Comparison of ENCODE assay signal across 11 cellular contexts in genomic region chrX:72526534-72527508, GRCh38. TPM values are rescaled to one million over a fixed set of nuclear protein-coding genes. Genes with fewer than 3 reads are reported as not detected.
DNase-seq lines count a peak whose midpoint lies in the region; ATAC-seq, FAIRE-seq and TF ChIP-seq lines count a peak whose summit lies in the region.
"Had no signal": no experiment of that assay in that cellular context is flagged by ENCODE, and none has a peak within 500 bp of the region (broad histone marks: within the 10 kb centered on the region; RNA-seq: fewer than 3 reads in every experiment).

No MANE protein-coding gene starts in this region.

- DNase-seq in activated naive CD4-positive, alpha-beta T cell (lab: John Stamatoyannopoulos, UW), result no peak
- DNase-seq in NOMO-1 (lab: John Stamatoyannopoulos, UW; ENCODE audit: unreplicated experiment in 2 of 2), result peak; percentile 60 to 61
- DNase-seq in central memory CD8-positive, alpha-beta T cell (ENCODE audit: low spot score in 2 of 2), result no peak
- no peak for DNase-seq in D721Med (ENCODE audit: insufficient read length, low spot score)
- DNase-seq in occipital lobe (lab: John Stamatoyannopoulos, UW), result no peak
- no peak for DNase-seq in NCI-H2081 treated with DMSO at 0.1 percent for 48 hours (lab: John Stamatoyannopoulos, UW)
- DNase-seq in SJCRH30, result no peak
- DNase-seq: DND-41, NCI-H510A had no signal

- H3K4me3 Mint-ChIP-seq in activated naive CD4-positive, alpha-beta T cell treated with anti-CD3 and anti-CD28 coated beads, Interleukin-2, amount 50 U/mL, for 24 hours, result no peak overlapping the region
- no peak overlapping the region for H3K4me3 Mint-ChIP-seq in central memory CD8-positive, alpha-beta T cell
- H3K4me3 Mint-ChIP-seq: mesothelial cell of epicardium had no signal

- H3K36me3 ChIP-seq in SJCRH30, result no peaks in the 10 kb centered on the region; the same call in 1 of the 2 replicates

- H3K4me1 ChIP-seq in SJCRH30, result no peaks in the 10 kb centered on the region

- H3K9me3 Mint-ChIP-seq in activated naive CD4-positive, alpha-beta T cell treated with anti-CD3 and anti-CD28 coated beads, Interleukin-2, amount 50 U/mL, for 24 hours, result no peaks in the 10 kb centered on the region
- no peaks in the 10 kb centered on the region for H3K9me3 Mint-ChIP-seq in central memory CD8-positive, alpha-beta T cell

- H3K9me3 ChIP-seq in SJCRH30 (replicated peaks), result no peaks in the 10 kb centered on the region

- H3K4me1 Mint-ChIP-seq in activated naive CD4-positive, alpha-beta T cell treated with anti-CD3 and anti-CD28 coated beads, Interleukin-2, amount 50 U/mL, for 24 hours, result peaks cover 12% of the 10 kb centered on the region
- peaks cover 34% of the 10 kb centered on the region for H3K4me1 Mint-ChIP-seq in central memory CD8-positive, alpha-beta T cell
- H3K4me1 Mint-ChIP-seq: mesothelial cell of epicardium had no signal

- FAIRE-seq in D721Med (lab: Jason Lieb, UNC), result no peak

- H3K27ac ChIP-seq in SJCRH30, result no peak overlapping the region

- peak overlapping the region; percentile 4 for H3K27ac Mint-ChIP-seq in activated naive CD4-positive, alpha-beta T cell treated with anti-CD3 and anti-CD28 coated beads, Interleukin-2, amount 50 U/mL, for 24 hours
- H3K27ac Mint-ChIP-seq in central memory CD8-positive, alpha-beta T cell (ENCODE audit: low read depth), result peak overlapping the region; percentile 6
- H3K27ac Mint-ChIP-seq: mesothelial cell of epicardium had no signal

- H3K4me3 ChIP-seq in SJCRH30, result no peak overlapping the region

- peaks cover 22% of the 10 kb centered on the region for H3K36me3 Mint-ChIP-seq in activated naive CD4-positive, alpha-beta T cell treated with anti-CD3 and anti-CD28 coated beads, Interleukin-2, amount 50 U/mL, for 24 hours
- peaks cover 5% of the 10 kb centered on the region for H3K36me3 Mint-ChIP-seq in central memory CD8-positive, alpha-beta T cell (ENCODE audit: insufficient read depth)

- no peak for ATAC-seq in central memory CD8-positive, alpha-beta T cell (replicated peaks; ENCODE audit: extremely low read depth, poor library complexity, severe bottlenecking)

- no peak for TF ChIP-seq CTCF in D721Med (IDR thresholded peaks at IDR 0.05; ENCODE audit: insufficient read depth, missing control alignments)

- H3K27me3 Mint-ChIP-seq in activated naive CD4-positive, alpha-beta T cell treated with anti-CD3 and anti-CD28 coated beads, Interleukin-2, amount 50 U/mL, for 24 hours, result no peaks in the 10 kb centered on the region
- no peaks in the 10 kb centered on the region for H3K27me3 Mint-ChIP-seq in central memory CD8-positive, alpha-beta T cell

- no peaks in the 10 kb centered on the region for H3K27me3 ChIP-seq in SJCRH30

RNA-seq across cellular contexts. Expression of gene HDAC8, which starts 45.8 kb away (rescaled TPM):
- total RNA-seq in occipital lobe, result 37.7 TPM
- 45.2 and 45.8 TPM in 2 replicates for total RNA-seq in SJCRH30 (2014; rRNA removed; shearing (Covaris generic))

Comparison
In these comparisons a context has a peak if more than half of its experiments do, and no peak if none do; other contexts are left out.
1. DNase-seq: peak in NOMO-1 (2 of 2); none in activated naive CD4-positive, alpha-beta T cell (0 of 4), central memory CD8-positive, alpha-beta T cell (0 of 2), D721Med (single experiment), occipital lobe (single experiment), NCI-H2081 treated with DMSO at 0.1 percent for 48 hours (single experiment) and SJCRH30 (0 of 2).